Comparison of ENCODE assay signal across 9 cellular contexts in the genomic region with DNA sequence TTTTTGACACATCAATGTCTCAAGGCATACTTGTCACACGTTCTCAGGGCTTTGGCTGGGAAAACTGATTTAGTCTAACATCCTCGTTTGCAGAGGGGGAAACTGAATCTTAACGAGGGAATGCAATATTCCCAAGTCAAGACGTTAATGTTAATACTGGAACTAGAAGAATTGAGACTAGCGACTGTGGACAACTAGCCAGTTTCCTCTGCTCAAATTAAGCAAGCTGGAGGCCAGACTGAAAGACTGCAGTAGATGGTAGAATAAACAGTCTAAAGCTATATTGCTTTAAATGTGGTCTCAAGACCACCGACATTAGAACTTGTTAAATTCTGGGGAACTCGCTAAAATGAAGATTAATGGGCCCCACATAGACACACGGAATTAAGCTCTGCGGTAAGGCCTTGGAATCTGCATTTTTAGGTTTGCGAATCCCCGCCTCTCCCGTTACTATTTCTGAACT. TPM values are rescaled to one million over a fixed set of nuclear protein-coding genes. Genes with fewer than 3 reads are reported as not detected.
A peak's percentile ranks its signal among the peaks of the same experiment; 100 is the strongest.
DNase-seq lines count a peak whose midpoint lies in the region; ATAC-seq, FAIRE-seq and TF ChIP-seq lines count a peak whose summit lies in the region.
"Had no signal": no experiment of that assay in that cellular context is flagged by ENCODE, and none has a peak within 500 bp of the region (broad histone marks: within the 10 kb centered on the region; RNA-seq: fewer than 3 reads in every experiment).

No MANE protein-coding gene starts in this region.

- H3K36me3 ChIP-seq in K562 (ENCODE audit: control insufficient read depth, insufficient read depth, low read length), result peaks cover 33% of the 10 kb centered on the region
- H3K36me3 ChIP-seq in right lobe of liver, result peaks cover 0 to 16% (median 10%) of the 10 kb centered on the region in 4 donors

- H2AFZ ChIP-seq in K562 (ENCODE audit: low read depth, low read length), result peak overlapping the region; percentile 93

- H3K27me3 Mint-ChIP-seq in type B pancreatic cell, result no peaks in the 10 kb centered on the region

- peak overlapping the region; percentile 97 for H3K4me3 Mint-ChIP-seq in type B pancreatic cell

- CTCF ChIA-PET in K562 (lab: Yijun Ruan, JAX; ENCODE audit: low intra/inter-chr PET ratio), result interaction anchor here (1.8 to 2.1 kb wide), 2 partner anchors 85 to 206 kb away, joined by 5 to 10 read pairs; no protein-coding TSS in a partner anchor

- DNase-seq in NCI-H1092 treated with DMSO at 0.1 percent for 48 hours (lab: John Stamatoyannopoulos, UW) (peak; percentile 70), NCI-H1092 (lab: John Stamatoyannopoulos, UW) (no peak), K562 (ENCODE audit: extremely low read depth in 1 of 4, low spot score in 3 of 4) (no peak), right lobe of liver (no peak), type B pancreatic cell (ENCODE audit: extremely low spot score, unreplicated experiment) (no peak), G401 (ENCODE audit: low spot score) (no peak), COLO829 (ENCODE audit: low spot score) (no peak)

- no peaks in the 10 kb centered on the region for H3K9me1 ChIP-seq in K562 (ENCODE audit: control insufficient read depth, insufficient read depth, low read length)

- no peak for TF ChIP-seq RAD21 in K562 (CRISPR knock-in tag; conservative IDR thresholded peaks at IDR 0.05 in 1 of 2, IDR thresholded peaks at IDR 0.05 in 1 of 2)

- H4K20me1 ChIP-seq in K562 (replicated peaks; ENCODE audit: control insufficient read depth, insufficient read depth, low read length), result no peaks in the 10 kb centered on the region; the same call in 1 of the 2 replicates

- H3K4me3 ChIP-seq in K562 (peak overlapping the region; percentile 86), right lobe of liver (peak overlapping the region; percentile 78 to 85 (median 84))

- H3K27ac ChIP-seq in K562 (ENCODE audit: extremely low read depth, low read depth, low read length) (peak overlapping the region; percentile 85), right lobe of liver (peak overlapping the region; percentile 68 to 82 (median 77))

- H3K9ac ChIP-seq in K562 (ENCODE audit: insufficient read depth in 1 of 2, low read depth in 2 of 2, low read length in 2 of 2), result peak overlapping the region; percentile 87 to 100

- no peak for FAIRE-seq in K562 (lab: Jason Lieb, UNC)
- FAIRE-seq: colon had no signal

- H3K9me3 Mint-ChIP-seq in type B pancreatic cell, result no peaks in the 10 kb centered on the region

- TSS peak; percentile 95 for BruUV-seq in K562 (replicated peaks; lab: Mats Ljungman, UMichigan)

- H3K4me1 ChIP-seq in K562 (replicated peaks in 1 of 2; ENCODE audit: control insufficient read depth in 2 of 2, insufficient read depth in 2 of 2, low read length in 2 of 2) (peaks cover 11 to 18% of the 10 kb centered on the region in 2 experiments), right lobe of liver (peaks cover 0 to 13% (median 3%) of the 10 kb centered on the region in 4 donors)

- POLR2A ChIA-PET in K562 (lab: Yijun Ruan, JAX), result interaction anchor here (0.7 to 3.6 kb wide), 9 partner anchors 11 to 139 kb away, joined by 3 to 22 read pairs (median 5); partner anchors contain the start of gene UBE2D1

- peak overlapping the region; percentile 94 for H3K4me2 ChIP-seq in K562 (ENCODE audit: insufficient read depth, low read length)

- H3K36me3 Mint-ChIP-seq in type B pancreatic cell, result peaks cover 12% of the 10 kb centered on the region

- intact Hi-C loops in K562 (cut with micrococcal nuclease) (loop anchor here (2.0 kb wide), 1 partner anchor 50 kb away; the partner anchor contains the start of gene UBE2D1), right lobe of liver (cut with DNase I) (no loop called here)

- in situ Hi-C loops in K562 (cut with MboI) (loop anchor here (10.0 kb wide), 1 partner anchor 200 kb away; no protein-coding TSS in a partner anchor), G401 (cut with HindIII; ENCODE audit: low sequenced_read_pairs) (no loop called here)

- TF ChIP-seq CTCF in K562 (IDR thresholded peaks at IDR 0.05 in 2 of 3, conservative IDR thresholded peaks at IDR 0.05 in 1 of 3; ENCODE audit: insufficient read depth in 2 of 3, low read depth in 1 of 3, low read length in 3 of 3), result no peak
- TF ChIP-seq CTCF in right lobe of liver (IDR thresholded peaks at IDR 0.05), result no peak
- no peak for TF ChIP-seq CTCF in type B pancreatic cell (conservative IDR thresholded peaks at IDR 0.05)

- H3K4me1 Mint-ChIP-seq in type B pancreatic cell (ENCODE audit: unreplicated experiment), result peaks cover 16% of the 10 kb centered on the region

- H3K27me3 ChIP-seq in K562 (ENCODE audit: control insufficient read depth in 2 of 2, insufficient read depth in 2 of 2, low read length in 2 of 2) (no peaks in the 10 kb centered on the region), right lobe of liver (no peaks in the 10 kb centered on the region)

- peak overlapping the region; percentile 93 for H3K27ac Mint-ChIP-seq in type B pancreatic cell

- peaks cover 51% of the 10 kb centered on the region for H3K79me2 ChIP-seq in K562 (ENCODE audit: control insufficient read depth, insufficient read depth, low read length)

- ATAC-seq in HG03460 (IDR thresholded peaks at IDR 0.05; ENCODE audit: unreplicated experiment), result peak; percentile 1
- ATAC-seq in K562, result no peak
- ATAC-seq in right lobe of liver, result peak; percentile 0 to 6 (median 2)

- 3% methylated on average over 12 of the region's 12 CpGs for WGBS in K562 (ENCODE audit: insufficient coverage, low coverage, missing lambda C conversion rate)
- WGBS in right lobe of liver (ENCODE audit: insufficient coverage, low coverage, low lambda C conversion rate, missing lambda C conversion rate), result 0% methylated on average over 9 of the region's 12 CpGs

- TF ChIP-seq EP300 in K562 (IDR thresholded peaks at IDR 0.05; ENCODE audit: low read length), result no peak

- TF ChIP-seq POLR2A in K562 (conservative IDR thresholded peaks at IDR 0.05) (no peak), right lobe of liver (IDR thresholded peaks at IDR 0.05) (no peak)

- H3K9me3 ChIP-seq in K562 (replicated peaks; ENCODE audit: control insufficient read depth, insufficient read depth, low read depth, low read length), result no peaks in the 10 kb centered on the region
- no peaks in the 10 kb centered on the region for H3K9me3 ChIP-seq in right lobe of liver

RNA-seq across cellular contexts. Expression of gene TFAM, which starts 0.6 kb away (rescaled TPM):
- 18.0 and 30.5 TPM in 2 replicates for total RNA-seq in K562 (2011; cell fraction: chromatin; rRNA removed; ENCODE audit: low replicate concordance)
- 27.0 and 32.6 TPM in 2 replicates for total RNA-seq in K562 (2011; cell fraction: nucleolus; rRNA removed)
- total RNA-seq in K562 (2011; cell fraction: nucleoplasm; rRNA removed), result 20.5 and 25.3 TPM in 2 replicates
- total RNA-seq in K562 (2014; rRNA removed) (130 and 174 TPM in 2 replicates), K562 (2014; rRNA removed; fragmentation: Illumina TruSeq; extraction: Trizol) (170 and 211 TPM in 2 replicates), K562 (2015; rRNA removed; fragmentation: Illumina TruSeq; extraction: Trizol) (153 and 155 TPM in 2 replicates), K562 (2021) (161 and 163 TPM in 2 replicates), right lobe of liver (10 to 100 TPM; 15.2 to 23.0 (median 19.7) TPM), type B pancreatic cell (ENCODE audit: low replicate concordance) (64.8 and 67.7 TPM in 2 replicates)
- polyA plus RNA-seq in K562 (2011; rRNA removed) (53.7 and 74.3 TPM in 2 replicates), K562 (2014; fragmentation: Illumina TruSeq; extraction: Trizol) (139 and 142 TPM in 2 replicates), K562 (2014; fragmentation: Nextera tagmentation; extraction: Ambion mirVana) (100 to 1,000 TPM; 175 to 227 TPM), K562 (2014; rRNA removed) (100 and 105 TPM in 2 replicates)
- polyA plus RNA-seq in K562 (2011; cell fraction: cytosol; rRNA removed), result 42.4 and 46.0 TPM in 2 replicates
- polyA plus RNA-seq in K562 (2011; cell fraction: nucleus; rRNA removed), result 27.2 and 35.3 TPM in 2 replicates
- 78.0 and 146 TPM in 2 replicates for polyA plus RNA-seq in K562 (2012)
- 33.7 and 48.0 TPM in 2 replicates for polyA minus RNA-seq in K562 (2011; rRNA and poly(A)+ RNA removed)
- polyA minus RNA-seq in K562 (2011; cell fraction: cytosol; rRNA and poly(A)+ RNA removed), result 38.7 and 46.1 TPM in 2 replicates
- 24.5 and 33.1 TPM in 2 replicates for polyA minus RNA-seq in K562 (2011; cell fraction: nucleus; rRNA and poly(A)+ RNA removed)
- total RNA-seq in G401 (2014; rRNA removed; shearing (Covaris generic)), result 67.1 and 102 TPM in 2 replicates

RNA-seq across cellular contexts. Expression of gene UBE2D1, which starts 49.8 kb away (rescaled TPM):
- total RNA-seq in K562 (2011; cell fraction: chromatin; rRNA removed; ENCODE audit: low replicate concordance), result 4.9 and 17.0 TPM in 2 replicates
- 2.5 and 3.4 TPM in 2 replicates for total RNA-seq in K562 (2011; cell fraction: nucleolus; rRNA removed)
- 7.3 and 15.3 TPM in 2 replicates for total RNA-seq in K562 (2011; cell fraction: nucleoplasm; rRNA removed)
- total RNA-seq in K562 (2014; rRNA removed) (5.3 and 6.2 TPM in 2 replicates), K562 (2014; rRNA removed; fragmentation: Illumina TruSeq; extraction: Trizol) (15.8 and 18.3 TPM in 2 replicates), K562 (2015; rRNA removed; fragmentation: Illumina TruSeq; extraction: Trizol) (16.6 and 17.8 TPM in 2 replicates), K562 (2021) (12.3 and 13.8 TPM in 2 replicates), right lobe of liver (10 to 100 TPM in 1 of 6 experiments, 1 to 10 TPM in 5; 3.1 to 11.9 (median 6.6) TPM), type B pancreatic cell (ENCODE audit: low replicate concordance) (34.2 and 40.5 TPM in 2 replicates)
- polyA plus RNA-seq in K562 (2011; rRNA removed) (18.9 and 24.4 TPM in 2 replicates), K562 (2014; fragmentation: Illumina TruSeq; extraction: Trizol) (9.9 and 13.5 TPM in 2 replicates), K562 (2014; fragmentation: Nextera tagmentation; extraction: Ambion mirVana) (1 to 10 TPM; 4.1 to 6.4 TPM), K562 (2014; rRNA removed) (7.9 and 9.0 TPM in 2 replicates)
- polyA plus RNA-seq in K562 (2011; cell fraction: cytosol; rRNA removed), result 6.4 and 9.1 TPM in 2 replicates
- 7.4 and 12.5 TPM in 2 replicates for polyA plus RNA-seq in K562 (2011; cell fraction: nucleus; rRNA removed)
- polyA plus RNA-seq in K562 (2012), result 11.6 and 12.1 TPM in 2 replicates
- polyA minus RNA-seq in K562 (2011; rRNA and poly(A)+ RNA removed), result 9.0 and 9.5 TPM in 2 replicates
- polyA minus RNA-seq in K562 (2011; cell fraction: cytosol; rRNA and poly(A)+ RNA removed), result 3.5 and 6.1 TPM in 2 replicates
- polyA minus RNA-seq in K562 (2011; cell fraction: nucleus; rRNA and poly(A)+ RNA removed), result 7.7 and 13.2 TPM in 2 replicates
- total RNA-seq in G401 (2014; rRNA removed; shearing (Covaris generic)), result 15.3 and 20.7 TPM in 2 replicates
